In the genomic region with DNA sequence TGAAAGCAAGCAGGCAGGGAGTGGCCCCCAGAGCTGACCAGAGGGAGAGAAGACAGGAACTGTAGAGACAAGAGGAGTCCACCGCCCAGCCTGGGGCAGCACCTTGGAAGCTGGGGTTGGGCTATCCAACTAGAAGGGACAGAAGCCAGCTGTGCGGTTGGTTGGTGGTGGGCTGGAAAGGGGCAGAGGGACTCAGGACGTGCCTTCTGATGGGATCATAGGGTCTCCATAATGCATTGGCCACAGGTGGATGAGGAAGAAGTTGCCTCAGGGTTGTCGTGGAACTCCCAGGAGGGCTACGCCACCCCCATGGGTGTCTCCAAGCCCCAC, we compare ENCODE assay signal across 25 cellular contexts.
DNase-seq lines count a peak whose midpoint lies in the region; ATAC-seq and TF ChIP-seq lines count a peak whose summit lies in the region.
"Had no signal": no experiment of that assay in that cellular context is flagged by ENCODE, and none has a peak within 500 bp of the region (broad histone marks: within the 10 kb centered on the region; RNA-seq: fewer than 3 reads in every experiment).

No MANE protein-coding gene starts in this region.

- H3K27me3 ChIP-seq in left ventricle myocardium inferior (ENCODE audit: low read depth) (no peaks in the 10 kb centered on the region), right cardiac atrium (ENCODE audit: control insufficient read depth, insufficient read depth) (no peaks in the 10 kb centered on the region), RWPE2 (ENCODE audit: insufficient read depth, poor library complexity, severe bottlenecking) (no peaks in the 10 kb centered on the region), upper lobe of right lung (no peaks in the 10 kb centered on the region)
- H3K27me3 ChIP-seq: left lung, neutrophil, SJCRH30, testis had no signal

- no peak overlapping the region for H3K4me3 ChIP-seq in left ventricle myocardium inferior
- H3K4me3 ChIP-seq in right cardiac atrium (ENCODE audit: low read length): no peak overlapping the region
- no peak overlapping the region for H3K4me3 ChIP-seq in RWPE2 (ENCODE audit: severe bottlenecking)
- H3K4me3 ChIP-seq in upper lobe of right lung: no peak overlapping the region
- H3K4me3 ChIP-seq: left lung, SJCRH30, skin epidermis, testis had no signal

- H3K4me1 ChIP-seq in left ventricle myocardium inferior (peaks cover 40% of the 10 kb centered on the region), right cardiac atrium (ENCODE audit: control insufficient read depth, insufficient read depth, low read length) (no peaks in the 10 kb centered on the region), RWPE2 (ENCODE audit: insufficient read depth, poor library complexity, severe bottlenecking) (no peaks in the 10 kb centered on the region), upper lobe of right lung (no peaks in the 10 kb centered on the region)
- H3K4me1 ChIP-seq: SJCRH30, testis had no signal

- no peak for ATAC-seq in right cardiac atrium
- ATAC-seq in RWPE2 (ENCODE audit: low read depth): no peak
- ATAC-seq in omental fat pad (ENCODE audit: low FRiP score): no peak
- peak; percentile 21 for ATAC-seq in upper lobe of right lung
- ATAC-seq in HG03354 (IDR thresholded peaks at IDR 0.05; ENCODE audit: poor library complexity, severe bottlenecking, unreplicated experiment): no peak
- ATAC-seq: left lung had no signal

- H3K9me3 ChIP-seq in left ventricle myocardium inferior (replicated peaks) (no peaks in the 10 kb centered on the region), right cardiac atrium (ENCODE audit: control insufficient read depth, low read length) (no peaks in the 10 kb centered on the region), RWPE2 (ENCODE audit: severe bottlenecking) (no peaks in the 10 kb centered on the region), upper lobe of right lung (no peaks in the 10 kb centered on the region)
- H3K9me3 ChIP-seq: left lung, neutrophil, SJCRH30, testis had no signal

- peak overlapping the region; percentile 80 for H3K27ac ChIP-seq in left ventricle myocardium inferior (replicated peaks)
- no peak overlapping the region for H3K27ac ChIP-seq in right cardiac atrium (ENCODE audit: low read length)
- H3K27ac ChIP-seq in RWPE2 (ENCODE audit: poor library complexity, severe bottlenecking): no peak overlapping the region
- H3K27ac ChIP-seq in upper lobe of right lung: no peak overlapping the region
- H3K27ac ChIP-seq: left lung, neutrophil, SJCRH30, testis had no signal

- no peaks in the 10 kb centered on the region for H3K36me3 ChIP-seq in left ventricle myocardium inferior
- no peaks in the 10 kb centered on the region for H3K36me3 ChIP-seq in RWPE2 (ENCODE audit: low read depth)
- no peaks in the 10 kb centered on the region for H3K36me3 ChIP-seq in upper lobe of right lung
- H3K36me3 ChIP-seq: left lung, neutrophil, SJCRH30 had no signal

- 91% methylated on average over 5 of the region's 5 CpGs for WGBS in right cardiac atrium

- intact Hi-C loops in left ventricle myocardium inferior (cut with micrococcal nuclease) (no loop called here), right cardiac atrium (cut with DNase I) (no loop called here), upper lobe of right lung (cut with DNase I) (no loop called here)

- TF ChIP-seq CTCF in left ventricle myocardium inferior (IDR thresholded peaks at IDR 0.05; ENCODE audit: borderline replicate concordance): no peak
- no peak for TF ChIP-seq CTCF in RWPE2 (IDR thresholded peaks at IDR 0.05; ENCODE audit: poor library complexity, severe bottlenecking)
- TF ChIP-seq CTCF in omental fat pad (IDR thresholded peaks at IDR 0.05): no peak
- TF ChIP-seq CTCF in upper lobe of right lung (IDR thresholded peaks at IDR 0.05): no peak

- peak; percentile 14 for DNase-seq in left ventricle myocardium inferior
- DNase-seq in right cardiac atrium: no peak
- DNase-seq in RWPE2 (ENCODE audit: low spot score): peak; percentile 35
- peak; percentile 14 for DNase-seq in omental fat pad (ENCODE audit: low spot score)
- DNase-seq in upper lobe of right lung: peak; percentile 59
- DNase-seq in NOMO-1 (lab: John Stamatoyannopoulos, UW; ENCODE audit: unreplicated experiment in 2 of 2): no peak
- DNase-seq: ACHN; activated CD4-positive, alpha-beta T cell treated with anti-CD3 and anti-CD28 coated beads for 4 hours; activated naive CD4-positive, alpha-beta T cell treated with Interleukin-2 at 50 U/mL for 16 hours; central memory CD4-positive, alpha-beta T cell; DMS 273 treated with DMSO at 0.1 percent for 48 hours; erythroblast; Karpas-422; mesendoderm; NCI-H2107; NCI-H748 treated with DMSO at 0.1 percent for 48 hours; stimulated activated naive CD4-positive, alpha-beta T cell; SW 1271; T-helper 9 cell; testis had no signal

Comparison
In these comparisons a context has a peak if more than half of its experiments do, and no peak if none do; other contexts are left out.
1. DNase-seq: peak in left ventricle myocardium inferior (single experiment), RWPE2 (single experiment), omental fat pad (single experiment) and upper lobe of right lung (single experiment); none in right cardiac atrium (0 of 3) and NOMO-1 (0 of 2).